Comparison of ENCODE assay signal across 34 cellular contexts in the genomic region with DNA sequence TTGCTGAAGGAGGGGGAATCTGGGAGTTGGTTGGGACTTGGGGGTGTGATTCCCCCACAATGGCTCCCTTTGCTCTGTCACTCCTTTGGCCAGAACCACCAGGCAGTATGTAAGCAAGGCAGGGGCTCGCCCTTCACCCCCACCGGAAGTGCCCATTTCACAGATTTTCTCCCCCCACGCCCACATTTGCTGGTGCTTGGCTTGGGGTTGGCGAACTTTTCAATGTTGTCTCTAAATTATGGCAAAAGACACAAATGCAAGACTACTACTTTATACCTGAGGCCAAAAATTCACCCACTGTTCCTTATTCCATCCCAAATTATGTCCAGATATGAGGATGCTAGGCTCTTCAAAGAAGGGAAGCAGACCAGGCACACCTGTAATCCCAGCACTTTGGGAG.
"Had no signal": no experiment of that assay in that cellular context is flagged by ENCODE, and none has a peak within 500 bp of the region (broad histone marks: within the 10 kb centered on the region; RNA-seq: fewer than 3 reads in every experiment).

No MANE protein-coding gene starts in this region.

- ATAC-seq: activated CD8-positive, alpha-beta T cell treated with anti-CD3 and anti-CD28 coated beads for 36 hours; activated naive CD4-positive, alpha-beta T cell treated with anti-CD3 and anti-CD28 coated beads, Interleukin-2, amount 50 U/mL, for 72 hours; activated T-cell treated with anti-CD3 and anti-CD28 coated beads, Interleukin-2, amount 50 U/mL, for 4 hours; activated T-cell treated with anti-CD3 and anti-CD28 coated beads, Interleukin-2, amount 50 U/mL, for 72 hours; activated T-helper 17 cell treated with anti-CD3 and anti-CD28 coated beads, Interleukin-2, amount 50 U/mL, for 72 hours; body of pancreas had no signal

- H3K4me1 ChIP-seq: breast epithelium had no signal

- H3K4me3 Mint-ChIP-seq: activated B cell treated with CpG ODN at 0.5 μM for 24 hours; activated CD4-positive, alpha-beta memory T cell treated with anti-CD3 and anti-CD28 coated beads for 36 hours; activated CD4-positive, alpha-beta T cell treated with anti-CD3 and anti-CD28 coated beads, Interleukin-2, amount 10 ng/mL, durations not matched to agents 24 days and 14 days; activated CD8-positive, alpha-beta T cell treated with anti-CD3 and anti-CD28 coated beads for 36 hours; activated naive CD4-positive, alpha-beta T cell treated with anti-CD3 and anti-CD28 coated beads for 36 hours; activated naive CD8-positive, alpha-beta T cell treated with anti-CD3 and anti-CD28 coated beads for 36 hours; activated T-cell treated with anti-CD3 and anti-CD28 coated beads, Interleukin-2, amount 50 U/mL, for 4 hours; activated T-cell treated with anti-CD3 and anti-CD28 coated beads, Interleukin-2, amount 50 U/mL, for 72 hours; activated T-helper 1 cell treated with anti-CD3 and anti-CD28 coated beads, Interleukin-12 subunit alpha, Interleukin-12 subunit beta, Interleukin-2, Interleukin-4 antibody, amounts not matched to agents 30 ng/mL and 10 ng/mL and 1 ng/mL, durations not matched to agents 14 hours and 24 hours and 36 hours; activated T-helper 17 cell treated with anti-CD3 and anti-CD28 coated beads, Interleukin-2, amount 50 U/mL, for 72 hours; T-helper 1 cell treated with Interleukin-12 subunit alpha and Interleukin-12 subunit beta and Interleukin-4 antibody, amounts not matched to agents 30 μg/mL and 1 μg/mL, for 36 hours; T-helper 2 cell treated with Interferon-gamma antibody and Interleukin-4, amounts not matched to agents 5 μg/mL and 100 μg/mL, for 36 hours had no signal

- H3K27ac ChIP-seq: adrenal gland, body of pancreas, brain microvascular endothelial cell, breast epithelium, VCaP had no signal

- H3K27me3 ChIP-seq: adrenal gland, body of pancreas, brain microvascular endothelial cell had no signal

- H3K4me3 ChIP-seq: adrenal gland, body of pancreas, breast epithelium had no signal

- DNase-seq: activated B cell treated with CpG ODN at 0.5 μM for 24 hours; activated CD4-positive, alpha-beta memory T cell treated with anti-CD3 and anti-CD28 coated beads for 36 hours; activated CD4-positive, alpha-beta T cell treated with anti-CD3 and anti-CD28 coated beads for 4 hours; activated CD4-positive, alpha-beta T cell treated with anti-CD3 and anti-CD28 coated beads, Interleukin-2, amount 10 ng/mL, durations not matched to agents 24 days and 14 days; activated CD4-positive, alpha-beta T cell treated with anti-CD3 and anti-CD28 coated beads, Interleukin-2, amount 50 U/mL, for 1 hour; activated CD4-positive, alpha-beta T cell treated with anti-CD3 and anti-CD28 coated beads, Interleukin-2, amount 50 U/mL, for 4 hours; activated CD4-positive, CD25-positive, alpha-beta regulatory T cell treated with anti-CD3 and anti-CD28 coated beads, Interleukin-2, amount 50 U/mL, for 72 hours; activated CD8-positive, alpha-beta memory T cell treated with anti-CD3 and anti-CD28 coated beads, Interleukin-2, amount 50 U/mL, for 4 hours; activated CD8-positive, alpha-beta T cell treated with anti-CD3 and anti-CD28 coated beads for 36 hours; activated effector memory CD4-positive, alpha-beta T cell treated with anti-CD3 and anti-CD28 coated beads, Interleukin-2, amount 50 U/mL, for 16 hours; activated gamma-delta T cell treated with Interleukin-2 at 50 U/mL for 16 hours; activated naive CD4-positive, alpha-beta T cell; activated naive CD4-positive, alpha-beta T cell treated with anti-CD3 and anti-CD28 coated beads for 36 hours; activated naive CD8-positive, alpha-beta T cell treated with anti-CD3 and anti-CD28 coated beads for 36 hours; activated T-cell treated with anti-CD3 and anti-CD28 coated beads for 4 hours; activated T-cell treated with anti-CD3 and anti-CD28 coated beads, Interleukin-2, amount 50 U/mL, for 1 hour; activated T-cell treated with anti-CD3 and anti-CD28 coated beads, Interleukin-2, amount 50 U/mL, for 4 hours; activated T-cell treated with anti-CD3 and anti-CD28 coated beads, Interleukin-2, amount 50 U/mL, for 72 hours; adrenal gland; amniotic stem cell; aorta; body of pancreas; brain microvascular endothelial cell; central memory CD4-positive, alpha-beta T cell; T-helper 1 cell; T-helper 2 cell; T-helper 9 cell had no signal

- H3K36me3 ChIP-seq: adrenal gland, breast epithelium had no signal

- H3K27ac Mint-ChIP-seq: activated B cell treated with CpG ODN at 0.5 μM for 24 hours; activated CD4-positive, alpha-beta memory T cell treated with anti-CD3 and anti-CD28 coated beads for 36 hours; activated CD4-positive, alpha-beta T cell treated with anti-CD3 and anti-CD28 coated beads, Interleukin-2, amount 10 ng/mL, durations not matched to agents 24 days and 14 days; activated CD8-positive, alpha-beta T cell treated with anti-CD3 and anti-CD28 coated beads for 36 hours; activated naive CD4-positive, alpha-beta T cell treated with anti-CD3 and anti-CD28 coated beads for 36 hours; activated naive CD4-positive, alpha-beta T cell treated with anti-CD3 and anti-CD28 coated beads, Interleukin-2, amount 50 U/mL, for 72 hours; activated naive CD8-positive, alpha-beta T cell treated with anti-CD3 and anti-CD28 coated beads for 36 hours; activated T-cell treated with anti-CD3 and anti-CD28 coated beads, Interleukin-2, amount 50 U/mL, for 72 hours; activated T-helper 1 cell treated with anti-CD3 and anti-CD28 coated beads, Interleukin-12 subunit alpha, Interleukin-12 subunit beta, Interleukin-2, Interleukin-4 antibody, amounts not matched to agents 30 ng/mL and 10 ng/mL and 1 ng/mL, durations not matched to agents 14 hours and 24 hours and 36 hours; activated T-helper 17 cell treated with anti-CD3 and anti-CD28 coated beads, Interleukin-2, amount 50 U/mL, for 72 hours; T-helper 1 cell treated with Interleukin-12 subunit alpha and Interleukin-12 subunit beta and Interleukin-4 antibody, amounts not matched to agents 30 μg/mL and 1 μg/mL, for 36 hours; T-helper 2 cell treated with Interferon-gamma antibody and Interleukin-4, amounts not matched to agents 5 μg/mL and 100 μg/mL, for 36 hours had no signal
